8 cellular contexts compared by ENCODE assay signal in the genomic region with DNA sequence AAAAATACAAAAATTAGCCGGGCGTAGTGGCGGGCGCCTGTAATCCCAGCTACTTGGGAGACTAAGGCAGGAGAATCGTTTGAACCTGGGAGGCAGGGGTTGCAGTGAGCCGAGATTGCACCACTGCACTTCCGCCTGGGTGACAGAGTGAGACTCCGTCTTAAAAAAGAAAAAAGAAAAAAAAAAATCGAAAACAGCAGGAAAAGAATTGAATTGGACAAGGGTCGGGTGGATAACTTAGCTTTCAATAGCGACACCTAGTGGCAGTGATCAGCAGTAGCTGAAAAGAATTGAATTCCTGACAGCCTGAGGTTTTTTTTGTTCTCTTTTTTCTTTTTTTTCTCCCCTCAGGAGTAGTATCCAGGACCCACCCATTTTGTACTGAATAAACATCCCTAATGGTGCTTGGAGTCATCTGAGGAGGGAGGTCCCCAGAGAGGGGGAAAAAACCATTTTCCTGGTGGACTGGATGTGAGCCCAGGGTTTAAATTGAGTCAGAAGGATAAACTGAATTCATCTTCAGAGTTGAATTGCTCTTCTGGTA. TPM values are rescaled to one million over a fixed set of nuclear protein-coding genes. Genes with fewer than 3 reads are reported as not detected.
DNase-seq lines count a peak whose midpoint lies in the region; ATAC-seq and TF ChIP-seq lines count a peak whose summit lies in the region.

No MANE protein-coding gene starts in this region.

- H2BK5ac ChIP-seq in IMR-90 (ENCODE audit: low read depth, low read length, poor library complexity, severe bottlenecking): no peak overlapping the region

- no peaks in the 10 kb centered on the region; a peak in 1 of 4 replicates for H3K79me1 ChIP-seq in IMR-90 (ENCODE audit: low read depth in 1 of 2, low read length in 2 of 2)

- dilution Hi-C loops in IMR-90 (cut with HindIII; ENCODE audit: low sequenced_read_pairs, unreplicated experiment): no loop called here

- peak overlapping the region; percentile 82 for H3K4ac ChIP-seq in IMR-90 (ENCODE audit: low read depth, low read length)

- peak overlapping the region; percentile 23; the same call in 1 of the 3 replicates for H2BK15ac ChIP-seq in IMR-90 (ENCODE audit: low read depth, low read length)

- no peak overlapping the region; the same call in 1 of the 2 replicates for H3K14ac ChIP-seq in IMR-90 (replicated peaks; ENCODE audit: low read depth, low read length)

- no peaks in the 10 kb centered on the region for H3K9me2 ChIP-seq in OCI-LY1 (ENCODE audit: low read depth, low read length)

- peaks cover 6% of the 10 kb centered on the region; the same call in 1 of the 2 replicates for H3K4me1 ChIP-seq in DND-41 (ENCODE audit: insufficient read depth, low read length)
- H3K4me1 ChIP-seq in IMR-90 (ENCODE audit: control insufficient read depth, insufficient read depth, low read length): peaks cover 4% of the 10 kb centered on the region; the same call in 1 of the 2 replicates
- H3K4me1 ChIP-seq in OCI-LY1 (ENCODE audit: insufficient read depth, low read length, severe bottlenecking): peaks cover 20% of the 10 kb centered on the region
- no peaks in the 10 kb centered on the region for H3K4me1 ChIP-seq in foreskin keratinocyte
- H3K4me1 ChIP-seq in neutrophil (ENCODE audit: control insufficient read depth in 1 of 2, insufficient read depth in 1 of 2, low read depth in 1 of 2, low read length in 1 of 2): no peaks in the 10 kb centered on the region

- H3K4me2 ChIP-seq in DND-41 (ENCODE audit: insufficient read depth, low read length): peak overlapping the region; percentile 37; the same call in 1 of the 2 replicates
- H3K4me2 ChIP-seq in IMR-90 (ENCODE audit: low read depth, low read length): no peak overlapping the region
- H3K4me2 ChIP-seq in OCI-LY1 (ENCODE audit: low read length): peak overlapping the region; percentile 61

- peak overlapping the region; percentile 84 for H2BK120ac ChIP-seq in IMR-90 (ENCODE audit: low read depth, low read length)

- no peaks in the 10 kb centered on the region for H3K27me3 ChIP-seq in DND-41 (ENCODE audit: insufficient read depth, low read length, poor library complexity)
- H3K27me3 ChIP-seq in IMR-90 (ENCODE audit: control insufficient read depth, insufficient read depth, low read length): no peaks in the 10 kb centered on the region
- H3K27me3 ChIP-seq in OCI-LY1 (ENCODE audit: insufficient read depth, low read length): no peaks in the 10 kb centered on the region
- no peaks in the 10 kb centered on the region for H3K27me3 ChIP-seq in foreskin keratinocyte
- peaks cover 44% of the 10 kb centered on the region for H3K27me3 ChIP-seq in neutrophil

- H3K23ac ChIP-seq in IMR-90 (ENCODE audit: low read depth, low read length): no peak overlapping the region

- H2AK5ac ChIP-seq in IMR-90 (ENCODE audit: low read depth, low read length): 0 out of 2 replicates have a peak overlapping the region, but pooled peaks have one; percentile 38

- POLR2A ChIA-PET in IMR-90 (lab: Charles Lee; ENCODE audit: unreplicated experiment): no interaction called here

- no peak overlapping the region for H3K18ac ChIP-seq in IMR-90 (ENCODE audit: low read depth, low read length)

- DNase-seq in DND-41 (peak; percentile 70), IMR-90 (peak; percentile 88), foreskin keratinocyte (peak in 1 of 2 donors; percentile 49)
- peak; percentile 36 for DNase-seq in activated T-cell treated with anti-CD3 and anti-CD28 coated beads, Interleukin-2, amount 50 U/mL, for 1 hour

- H3K9ac ChIP-seq in DND-41 (ENCODE audit: low read depth, low read length) (no peak overlapping the region), IMR-90 (ENCODE audit: low read depth, low read length) (no peak overlapping the region), OCI-LY1 (ENCODE audit: low read length) (peak overlapping the region; percentile 50; the same call in 1 of the 2 replicates)

- 0 out of 2 replicates have a peak, but pooled peaks cover 6% of the 10 kb centered on the region for H3K9me1 ChIP-seq in IMR-90 (ENCODE audit: insufficient read depth, low read length)

- no peak overlapping the region for H3K4me3 ChIP-seq in DND-41 (ENCODE audit: low read depth in 1 of 2, low read length in 2 of 2)
- H3K4me3 ChIP-seq in IMR-90 (ENCODE audit: insufficient read depth, low read depth, low read length): no peak overlapping the region
- peak overlapping the region; percentile 43 for H3K4me3 ChIP-seq in OCI-LY1 (ENCODE audit: low read depth, low read length, poor library complexity, severe bottlenecking)
- no peak overlapping the region for H3K4me3 ChIP-seq in neutrophil (ENCODE audit: low read depth in 1 of 2, low read length in 1 of 2)

- H4K20me1 ChIP-seq in DND-41 (ENCODE audit: insufficient read depth, low read length) (no peaks in the 10 kb centered on the region), IMR-90 (ENCODE audit: insufficient read depth, low read length) (no peaks in the 10 kb centered on the region), OCI-LY1 (ENCODE audit: insufficient read depth, low read length) (no peaks in the 10 kb centered on the region)

- peak overlapping the region in 1 of 2 experiments; percentile 83; a peak in 2 of 4 replicates for H4K8ac ChIP-seq in IMR-90 (ENCODE audit: low read depth in 2 of 2, low read length in 2 of 2)

- peak overlapping the region; percentile 59 for H4K91ac ChIP-seq in IMR-90 (ENCODE audit: insufficient read depth, low read depth, low read length)

- no peak for TF ChIP-seq POLR2A in IMR-90 (IDR thresholded peaks at IDR 0.05; ENCODE audit: low read depth, low read length)

- no peak overlapping the region for H2AK9ac ChIP-seq in IMR-90 (replicated peaks; ENCODE audit: low read depth, low read length, poor library complexity)

- no peaks in the 10 kb centered on the region for H3F3A ChIP-seq in OCI-LY1 (ENCODE audit: insufficient read depth, low read length)

- 0% methylated on average over 1 of the region's 11 CpGs; no CpG with 5 or more reads in 1 of the 2 experiments for WGBS in IMR-90 (ENCODE audit: extremely low coverage in 2 of 2, insufficient read length in 1 of 2), 2 experiments

- H3K56ac ChIP-seq in IMR-90 (ENCODE audit: extremely low read depth, insufficient read depth, low read length): no peak overlapping the region

- peak; percentile 88 for TF ChIP-seq CTCF in DND-41 (IDR thresholded peaks at IDR 0.05; ENCODE audit: borderline replicate concordance, extremely low read depth, low read length, poor library complexity, severe bottlenecking)
- TF ChIP-seq CTCF in IMR-90 (conservative IDR thresholded peaks at IDR 0.05; ENCODE audit: low read depth, low read length): peak; percentile 94
- TF ChIP-seq CTCF in OCI-LY1 (IDR thresholded peaks at IDR 0.05; ENCODE audit: low read length): peak; percentile 94
- TF ChIP-seq CTCF in foreskin keratinocyte (conservative IDR thresholded peaks at IDR 0.05): peak; percentile 90
- TF ChIP-seq CTCF in neutrophil (IDR thresholded peaks at IDR 0.05): peak; percentile 55

- H3K79me2 ChIP-seq in DND-41 (ENCODE audit: insufficient read depth, low read length) (no peaks in the 10 kb centered on the region), OCI-LY1 (ENCODE audit: insufficient read depth, low read length) (no peaks in the 10 kb centered on the region)

- H4K5ac ChIP-seq in IMR-90 (ENCODE audit: low read depth, low read length): no peak overlapping the region

- in situ Hi-C loops in IMR-90 (cut with MboI; ENCODE audit: low sequenced_read_pairs): loop anchor here (10.0 kb wide), 1 partner anchor 85 kb away; a partner anchor contains a TSS

- peak overlapping the region; percentile 88 for H2BK20ac ChIP-seq in IMR-90 (ENCODE audit: low read depth, low read length)

- intact Hi-C loops in IMR-90 (cut with micrococcal nuclease): loop anchor here (1.0 to 10.0 kb wide), 5 partner anchors 45 to 258 kb away; a partner anchor contains a TSS

- ATAC-seq in DND-41 (ENCODE audit: insufficient read depth, low read depth) (peak; percentile 85), IMR-90 (ENCODE audit: low read depth) (peak; percentile 52), foreskin keratinocyte (peak; percentile 50), GM21447 (IDR thresholded peaks at IDR 0.05; ENCODE audit: unreplicated experiment) (no peak), HG03469 (IDR thresholded peaks at IDR 0.05; ENCODE audit: unreplicated experiment) (no peak)

- H3K27ac ChIP-seq in DND-41 (ENCODE audit: low read length) (no peak overlapping the region), IMR-90 (ENCODE audit: insufficient read depth, low read length) (no peak overlapping the region), OCI-LY1 (ENCODE audit: low read depth, low read length, poor library complexity, severe bottlenecking) (no peak overlapping the region), foreskin keratinocyte (no peak overlapping the region), neutrophil (no peak overlapping the region)

- H3K36me3 ChIP-seq in DND-41 (ENCODE audit: insufficient read depth, low read length): no peaks in the 10 kb centered on the region
- H3K36me3 ChIP-seq in IMR-90 (ENCODE audit: control insufficient read depth, insufficient read depth, low read length): no peaks in the 10 kb centered on the region
- H3K36me3 ChIP-seq in OCI-LY1 (ENCODE audit: insufficient read depth, low read length): no peaks in the 10 kb centered on the region
- H3K36me3 ChIP-seq in neutrophil: no peaks in the 10 kb centered on the region

- no peaks in the 10 kb centered on the region for H3K9me3 ChIP-seq in DND-41 (ENCODE audit: insufficient read depth, low read length, severe bottlenecking)
- no peaks in the 10 kb centered on the region for H3K9me3 ChIP-seq in IMR-90 (ENCODE audit: control insufficient read depth, insufficient read depth, low read length)
- H3K9me3 ChIP-seq in OCI-LY1 (ENCODE audit: low read length): no peaks in the 10 kb centered on the region
- H3K9me3 ChIP-seq in neutrophil: no peaks in the 10 kb centered on the region

- no peak overlapping the region for H2AFZ ChIP-seq in DND-41 (ENCODE audit: low read depth, low read length)
- H2AFZ ChIP-seq in IMR-90 (replicated peaks; ENCODE audit: low read length, poor library complexity): peak overlapping the region; percentile 75
- H2AFZ ChIP-seq in OCI-LY1 (ENCODE audit: low read length): peak overlapping the region; percentile 71; the same call in 1 of the 2 replicates

- CTCF ChIA-PET in IMR-90 (lab: Yijun Ruan, JAX): interaction anchor here (0.6 to 1.2 kb wide), 14 partner anchors 13 to 258 kb away, joined by 3 to 17 read pairs (median 3); no protein-coding TSS in a partner anchor

- TF ChIP-seq RAD21 in IMR-90 (IDR thresholded peaks at IDR 0.05; ENCODE audit: low read length): peak; percentile 92

- no TSS peak for BruUV-seq in IMR-90 (replicated peaks; lab: Mats Ljungman, UMichigan)

TF ChIP-seq in IMR-90, 13 proteins besides CTCF, POLR2A, EP300 and RAD21 (continues in another document):
- TF ChIP-seq CEBPB (IDR thresholded peaks at IDR 0.05; ENCODE audit: low read depth, low read length): peak; percentile 62; the same call in 1 of the 2 replicates
- no peak for TF ChIP-seq NFE2L2 (IDR thresholded peaks at IDR 0.05; ENCODE audit: low read depth, low read length)
- TF ChIP-seq SMC3 (IDR thresholded peaks at IDR 0.05; ENCODE audit: low read depth, low read length): peak; percentile 94

RNA-seq across cellular contexts. Expression of a gene that starts 55.1 kb away (rescaled TPM):
- total RNA-seq in IMR-90 (2012; rRNA removed) (22.9 and 65.3 TPM in 2 replicates), foreskin keratinocyte (197 and 213 TPM in 2 replicates)
- polyA plus RNA-seq in IMR-90 (2012; rRNA removed) (47.2 and 59.0 TPM in 2 replicates), foreskin keratinocyte (183 and 230 TPM in 2 replicates)
- 2.5 and 4.4 TPM in 2 replicates for polyA plus RNA-seq in IMR-90 (2012; cell fraction: cytosol; rRNA removed)
- polyA plus RNA-seq in IMR-90 (2012; cell fraction: nucleus; rRNA removed; ENCODE audit: low replicate concordance): 2.1 and 12.7 TPM in 2 replicates

Comparison
In these comparisons a context has a peak if more than half of its experiments do, and no peak if none do; other contexts are left out.
1. ATAC-seq: peak in DND-41 (single experiment), IMR-90 (single experiment) and foreskin keratinocyte (single experiment); none in GM21447 (single experiment) and HG03469 (single experiment).
2. Peak in every context shown above with its lines, with median percentiles within 50 percentile points of each other: CTCF ChIP-seq.